22 cellular contexts compared by ENCODE assay signal in the genomic region with DNA sequence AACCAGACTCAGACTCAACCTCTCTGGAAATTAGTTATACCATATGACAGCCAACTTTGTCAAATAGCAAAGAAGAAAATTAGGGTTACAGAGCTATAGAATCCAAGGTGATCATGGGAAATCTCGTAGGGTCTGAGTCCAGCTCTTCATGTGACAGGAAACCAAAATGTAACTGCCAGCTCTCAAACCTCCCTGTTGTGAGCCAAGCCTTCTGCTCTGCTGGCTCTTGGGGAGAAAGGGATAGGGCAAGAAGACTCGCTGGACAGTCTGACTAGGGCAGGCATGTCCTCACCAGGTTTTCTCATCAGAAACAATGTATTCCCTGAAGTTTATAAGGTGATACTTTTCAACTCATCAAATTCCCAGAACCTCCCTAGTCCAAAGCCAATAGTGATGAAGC.
"Had no signal": no experiment of that assay in that cellular context is flagged by ENCODE, and none has a peak within 500 bp of the region (broad histone marks: within the 10 kb centered on the region; RNA-seq: fewer than 3 reads in every experiment).

No MANE protein-coding gene starts in this region.

- H3K36me3 Mint-ChIP-seq: mesothelial cell of epicardium had no signal

- H3K9me3 Mint-ChIP-seq: mesothelial cell of epicardium; naive B cell; naive thymus-derived CD8-positive, alpha-beta T cell had no signal

- ATAC-seq: esophagus mucosa; gastrocnemius medialis; heart right ventricle; left cardiac atrium; left lung; left ventricle myocardium superior; lower lobe of right lung; mucosa of descending colon; naive thymus-derived CD8-positive, alpha-beta T cell had no signal

- DNase-seq: dermis blood vessel endothelial cell; effector CD4-positive, alpha-beta T cell; effector memory CD4-positive, alpha-beta T cell; erythroblast; esophagus squamous epithelium; foreskin fibroblast; foreskin melanocyte; gastrocnemius medialis; glutamatergic neuron; head of caudate nucleus; heart right ventricle; hippocampal formation; left cardiac atrium; left lung; left ventricle myocardium superior; lower lobe of right lung; mesenchymal stem cell; mucosa of descending colon; naive B cell; naive thymus-derived CD8-positive, alpha-beta T cell had no signal

- H3K27ac Mint-ChIP-seq: mesothelial cell of epicardium had no signal

- H3K4me3 Mint-ChIP-seq: mesothelial cell of epicardium; naive thymus-derived CD8-positive, alpha-beta T cell had no signal

- H3K9me3 ChIP-seq: esophagus squamous epithelium, gastrocnemius medialis, heart right ventricle, left lung, lower lobe of right lung, mucosa of descending colon had no signal

- H3K27me3 Mint-ChIP-seq: naive B cell had no signal
